20 cellular contexts compared by ENCODE assay signal in genomic region chr11:103988595-103988969, GRCh38. TPM values are rescaled to one million over a fixed set of nuclear protein-coding genes. Genes with fewer than 3 reads are reported as not detected.
DNase-seq lines count a peak whose midpoint lies in the region; ATAC-seq, FAIRE-seq and TF ChIP-seq lines count a peak whose summit lies in the region.
"Had no signal": no experiment of that assay in that cellular context is flagged by ENCODE, and none has a peak within 500 bp of the region (broad histone marks: within the 10 kb centered on the region; RNA-seq: fewer than 3 reads in every experiment).

No MANE protein-coding gene starts in this region.

- no peak for ATAC-seq in HG03108 (IDR thresholded peaks at IDR 0.05; ENCODE audit: unreplicated experiment)
- ATAC-seq: activated naive CD8-positive, alpha-beta T cell treated with anti-CD3 and anti-CD28 coated beads, Interleukin-2, amount 50 U/mL, for 24 hours; GM23338; HepG2; right cardiac atrium; T-helper 17 cell had no signal

- DNase-seq in Caki2 (ENCODE audit: low read depth) (peak; percentile 1), LHCN-M2 (ENCODE audit: low read depth) (peak; percentile 5), bronchial epithelial cell (ENCODE audit: low read depth) (peak; percentile 82), kidney epithelial cell (ENCODE audit: low read depth) (peak; percentile 7), NCI-H146 (lab: John Stamatoyannopoulos, UW) (no peak), SIG-M5 (lab: John Stamatoyannopoulos, UW) (no peak), NCI-H2196 (lab: John Stamatoyannopoulos, UW; ENCODE audit: unreplicated experiment) (no peak)
- DNase-seq: activated CD8-positive, alpha-beta memory T cell treated with anti-CD3 and anti-CD28 coated beads for 24 hours; activated naive CD8-positive, alpha-beta T cell treated with anti-CD3 and anti-CD28 coated beads, Interleukin-2, amount 50 U/mL, for 24 hours; cerebellar nuclear complex; NCI-H1930; nucleus accumbens; right cardiac atrium; stimulated activated naive CD4-positive, alpha-beta T cell treated with Interleukin-2 at 50 U/mL for 16 hours; T-helper 17 cell; trophoblast cell had no signal

- TF ChIP-seq CTCF in bronchial epithelial cell (IDR thresholded peaks at IDR 0.05; ENCODE audit: insufficient read depth, low read length, severe bottlenecking) = no peak
- TF ChIP-seq CTCF in kidney epithelial cell (IDR thresholded peaks at IDR 0.05; ENCODE audit: insufficient read depth, low read length, poor library complexity, severe bottlenecking) = no peak

- no peak for FAIRE-seq in bronchial epithelial cell (lab: Jason Lieb, UNC)
- FAIRE-seq: HepG2 had no signal

- H3K36me3 ChIP-seq in bronchial epithelial cell (ENCODE audit: control insufficient read depth, insufficient read depth, low read length) (no peaks in the 10 kb centered on the region), kidney epithelial cell (ENCODE audit: control insufficient read depth, insufficient read depth, low read length) (no peaks in the 10 kb centered on the region)

- H3K4me3 ChIP-seq in bronchial epithelial cell (ENCODE audit: low read depth, low read length) = no peak overlapping the region
- no peak overlapping the region for H3K4me3 ChIP-seq in kidney epithelial cell (ENCODE audit: low read depth, low read length)
- H3K4me3 ChIP-seq: GM23338 had no signal

- H3K27me3 ChIP-seq in bronchial epithelial cell (ENCODE audit: control insufficient read depth, insufficient read depth, low read length) (no peaks in the 10 kb centered on the region), kidney epithelial cell (ENCODE audit: control insufficient read depth, insufficient read depth, low read length) (no peaks in the 10 kb centered on the region)

- in situ Hi-C loops in Caki2 (cut with HindIII; ENCODE audit: low pct_unique_long_range_greater_than_20kb, low sequenced_read_pairs) = no loop called here

RNA-seq across cellular contexts. Expression of gene DDI1, which starts 47.9 kb away (rescaled TPM):
- total RNA-seq in Caki2 (2014; rRNA removed; shearing (Covaris generic); ENCODE audit: low replicate concordance) = not detected in 2 replicates
- not detected in 2 replicates for total RNA-seq in LHCN-M2 (2014; rRNA removed)
- not detected for polyA plus RNA-seq in LHCN-M2 (2012)
- total RNA-seq in bronchial epithelial cell = not detected in 2 replicates
- total RNA-seq in kidney epithelial cell = not detected in 2 replicates
- total RNA-seq: GM23338, HepG2, liver, right cardiac atrium, T-helper 17 cell had no signal
- polyA plus RNA-seq: HepG2, right cardiac atrium had no signal

Comparison
In these comparisons a context has a peak if more than half of its experiments do, and no peak if none do; other contexts are left out.
1. DNase-seq: peak in Caki2 (single experiment), LHCN-M2 (single experiment), bronchial epithelial cell (single experiment) and kidney epithelial cell (single experiment); none in NCI-H146 (single experiment), SIG-M5 (single experiment) and NCI-H2196 (single experiment).